In the genomic region with DNA sequence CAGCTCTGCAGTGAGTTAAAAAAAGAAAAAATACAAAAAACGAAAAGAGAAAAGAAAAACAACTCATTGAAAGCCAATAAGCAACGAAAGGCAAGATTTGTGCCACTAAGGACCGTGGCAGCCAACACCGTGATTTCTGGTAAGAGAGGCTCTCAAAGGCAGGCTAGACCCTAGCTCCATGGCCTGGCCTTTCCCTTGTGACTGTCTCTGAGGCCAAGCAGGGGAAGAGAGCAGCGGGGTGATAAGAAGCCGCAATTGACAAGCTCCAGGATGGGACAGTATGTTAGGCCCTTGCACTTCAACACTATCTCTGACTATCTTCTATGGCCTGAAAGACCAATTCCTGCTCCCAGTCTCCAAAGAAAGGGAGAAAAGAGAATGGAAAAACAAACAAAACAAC, we compare ENCODE assay signal across 35 cellular contexts. TPM values are rescaled to one million over a fixed set of nuclear protein-coding genes. Genes with fewer than 3 reads are reported as not detected.
"Had no signal": no experiment of that assay in that cellular context is flagged by ENCODE, and none has a peak within 500 bp of the region (broad histone marks: within the 10 kb centered on the region; RNA-seq: fewer than 3 reads in every experiment).

No MANE protein-coding gene starts in this region.

- H3K36me3 ChIP-seq: brain microvascular endothelial cell, MG63, SJSA1 had no signal

- H3K4me3 ChIP-seq: MG63, PC-9, SJSA1 had no signal

- ATAC-seq: activated CD8-positive, alpha-beta T cell treated with anti-CD3 and anti-CD28 coated beads for 36 hours; activated T-cell treated with anti-CD3 and anti-CD28 coated beads, Interleukin-2, amount 50 U/mL, for 72 hours; activated T-helper 17 cell treated with anti-CD3 and anti-CD28 coated beads, Interleukin-2, amount 50 U/mL, for 72 hours had no signal

- H3K27me3 ChIP-seq: MG63, SJSA1 had no signal

- H3K4me1 ChIP-seq: SJSA1 had no signal

- DNase-seq: activated CD4-positive, alpha-beta T cell treated with anti-CD3 and anti-CD28 coated beads, Interleukin-2, amount 10 ng/mL, durations not matched to agents 24 days and 14 days; activated CD4-positive, alpha-beta T cell treated with anti-CD3 and anti-CD28 coated beads, Interleukin-2, amount 50 U/mL, for 4 hours; activated CD8-positive, alpha-beta T cell treated with anti-CD3 and anti-CD28 coated beads for 36 hours; activated effector memory CD4-positive, alpha-beta T cell treated with anti-CD3 and anti-CD28 coated beads, Interleukin-2, amount 50 U/mL, for 16 hours; activated naive CD4-positive, alpha-beta T cell; activated naive CD4-positive, alpha-beta T cell treated with anti-CD3 and anti-CD28 coated beads, Interleukin-2, amount 50 U/mL, for 16 hours; activated naive CD8-positive, alpha-beta T cell treated with anti-CD3 and anti-CD28 coated beads for 36 hours; activated T-cell treated with anti-CD3 and anti-CD28 coated beads, Interleukin-2, amount 50 U/mL, for 1 hour; activated T-cell treated with anti-CD3 and anti-CD28 coated beads, Interleukin-2, amount 50 U/mL, for 72 hours; amniotic stem cell; aorta; brain microvascular endothelial cell; caudate nucleus; cerebellar nuclear complex; Kasumi-1; KG1; MG63; NCI-H1048; NCI-H1105 treated with DMSO at 0.1 percent for 48 hours; NCI-H1436; NCI-H1694; NCI-H1930; NCI-H2081 treated with DMSO at 0.1 percent for 48 hours; NCI-H226; NCI-H446 treated with DMSO at 0.1 percent for 48 hours; NCI-H524; NCI-H69; NK-92 treated with Interleukin-12 subunit alpha and Interleukin-12 subunit beta, amount 100 ng/mL, for 24 hours; SHP77 treated with DMSO at 0.1 percent for 48 hours; SK-N-SH had no signal

- H3K9me3 ChIP-seq: MG63, SJSA1, SK-N-SH had no signal

- H3K27ac ChIP-seq: brain microvascular endothelial cell, PC-9, RWPE1, SJSA1 had no signal

RNA-seq across cellular contexts. Expression of a gene that starts 12.4 kb away (rescaled TPM):
- total RNA-seq: activated CD8-positive, alpha-beta memory T cell treated with anti-CD3 and anti-CD28 coated beads for 36 hours; activated CD8-positive, alpha-beta T cell treated with anti-CD3 and anti-CD28 coated beads for 36 hours; activated naive CD8-positive, alpha-beta T cell treated with anti-CD3 and anti-CD28 coated beads for 36 hours; SJSA1 had no signal
